In the genomic region with DNA sequence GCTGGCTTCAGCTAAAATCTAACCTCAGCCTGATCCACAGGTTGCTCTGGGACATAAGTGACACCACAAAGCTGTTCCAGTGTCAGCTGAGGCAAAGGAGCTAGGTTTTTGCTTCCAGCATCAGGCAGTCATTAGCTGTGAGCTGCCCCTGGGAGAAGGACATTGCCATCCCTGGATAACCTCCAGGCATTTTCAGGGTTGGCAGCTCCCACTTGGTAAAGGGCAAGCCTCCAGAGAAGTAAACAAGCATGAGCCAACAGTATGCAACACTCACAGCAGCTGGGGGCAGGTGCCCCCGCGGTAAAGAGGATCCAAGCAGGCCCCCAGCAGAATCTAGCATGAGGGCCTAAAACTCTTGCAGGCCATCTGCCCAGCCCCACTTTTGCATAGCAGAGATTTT, we compare ENCODE assay signal across 18 cellular contexts.
DNase-seq lines count a peak whose midpoint lies in the region; ATAC-seq and TF ChIP-seq lines count a peak whose summit lies in the region.
"Had no signal": no experiment of that assay in that cellular context is flagged by ENCODE, and none has a peak within 500 bp of the region (broad histone marks: within the 10 kb centered on the region; RNA-seq: fewer than 3 reads in every experiment).

No MANE protein-coding gene starts in this region.

- POLR2A ChIA-PET in RWPE1 (lab: Yijun Ruan, JAX; ENCODE audit: low non-redundant PET): no interaction called here

- H3K4me3 ChIP-seq in AG10803 (ENCODE audit: low read length): no peak overlapping the region
- H3K4me3 ChIP-seq: GM12878, lung had no signal

- no peak for TF ChIP-seq CTCF in AG10803 (conservative IDR thresholded peaks at IDR 0.05; ENCODE audit: low read length)
- no peak for TF ChIP-seq CTCF in neural crest cell (conservative IDR thresholded peaks at IDR 0.05)
- TF ChIP-seq CTCF in RWPE1 (conservative IDR thresholded peaks at IDR 0.05; ENCODE audit: low read depth): no peak

- peaks cover 3% of the 10 kb centered on the region for H3K4me1 Mint-ChIP-seq in neural crest cell
- H3K4me1 Mint-ChIP-seq: stimulated activated naive B cell treated with anti-CD40 and anti-IgM and Interleukin-4, amounts not matched to agents 10 μg/mL and 1 μg/mL and 100 μg/mL, for 72 hours had no signal

- peaks cover 5% of the 10 kb centered on the region for H3K9me3 Mint-ChIP-seq in neural crest cell
- H3K9me3 Mint-ChIP-seq: stimulated activated naive B cell treated with anti-CD40 and anti-IgM and Interleukin-4, amounts not matched to agents 10 μg/mL and 1 μg/mL and 100 μg/mL, for 72 hours; T-helper 2 cell treated with Interferon-gamma antibody and Interleukin-4, amounts not matched to agents 5 μg/mL and 100 μg/mL, for 36 hours had no signal

- no peak for ATAC-seq in HG03432 (IDR thresholded peaks at IDR 0.05; ENCODE audit: unreplicated experiment)
- ATAC-seq: GM12878; stimulated activated naive B cell treated with anti-CD40 and anti-IgM and Interleukin-4, amounts not matched to agents 10 μg/mL and 1 μg/mL and 100 μg/mL, for 72 hours had no signal

- H3K4me3 Mint-ChIP-seq in neural crest cell: no peak overlapping the region
- H3K4me3 Mint-ChIP-seq: brain; stimulated activated naive B cell treated with anti-CD40 and anti-IgM and Interleukin-4, amounts not matched to agents 10 μg/mL and 1 μg/mL and 100 μg/mL, for 72 hours; T-helper 2 cell treated with Interferon-gamma antibody and Interleukin-4, amounts not matched to agents 5 μg/mL and 100 μg/mL, for 36 hours had no signal

- CTCF ChIA-PET in RWPE1 (lab: Yijun Ruan, JAX): interaction anchor here (0.5 kb wide), 1 partner anchor 21 kb away, joined by 3 read pairs; no protein-coding TSS in a partner anchor

- peak overlapping the region; percentile 59 for H3K27ac Mint-ChIP-seq in neural crest cell (ENCODE audit: unreplicated experiment)
- H3K27ac Mint-ChIP-seq: stimulated activated naive B cell treated with anti-CD40 and anti-IgM and Interleukin-4, amounts not matched to agents 10 μg/mL and 1 μg/mL and 100 μg/mL, for 72 hours; T-helper 2 cell treated with Interferon-gamma antibody and Interleukin-4, amounts not matched to agents 5 μg/mL and 100 μg/mL, for 36 hours had no signal

- DNase-seq in AG10803 (ENCODE audit: low read depth) (peak; percentile 74), NCI-H226 (peak; percentile 41), fibroblast of peridontal ligament (ENCODE audit: extremely low read depth) (peak; percentile 67), neural crest cell (ENCODE audit: low read depth, low spot score) (no peak), RWPE1 (ENCODE audit: low spot score) (no peak), NCI-H748 (lab: John Stamatoyannopoulos, UW; ENCODE audit: unreplicated experiment) (no peak)
- no peak for DNase-seq in activated CD4-positive, CD25-positive, alpha-beta regulatory T cell treated with anti-CD3 and anti-CD28 coated beads, Interleukin-2, amount 50 U/mL, for 72 hours
- DNase-seq: activated CD4-positive, alpha-beta T cell treated with anti-CD3 and anti-CD28 coated beads, Interleukin-2, amount 50 U/mL, for 4 hours; activated effector memory CD4-positive, alpha-beta T cell treated with Interleukin-2 at 50 U/mL for 16 hours; Karpas-422; stimulated activated CD4-positive, alpha-beta T cell treated with anti-CD3 and anti-CD28 coated beads, Interleukin-4, amount 100 ng/mL, for 24 hours; stimulated activated naive B cell treated with anti-CD40 and anti-IgM and Interleukin-4, amounts not matched to agents 10 μg/mL and 1 μg/mL and 100 μg/mL, for 72 hours had no signal

- H3K27ac ChIP-seq in RWPE1: no peak overlapping the region
- H3K27ac ChIP-seq: parathyroid adenoma had no signal

- H3K27me3 Mint-ChIP-seq in neural crest cell (ENCODE audit: low read depth): no peaks in the 10 kb centered on the region

- H3K36me3 Mint-ChIP-seq in neural crest cell (ENCODE audit: low read depth): no peaks in the 10 kb centered on the region
- H3K36me3 Mint-ChIP-seq: brain; stimulated activated naive B cell treated with anti-CD40 and anti-IgM and Interleukin-4, amounts not matched to agents 10 μg/mL and 1 μg/mL and 100 μg/mL, for 72 hours had no signal

Comparison
In these comparisons a context has a peak if more than half of its experiments do, and no peak if none do; other contexts are left out.
1. DNase-seq: peak in AG10803 (single experiment), NCI-H226 (single experiment) and fibroblast of peridontal ligament (single experiment); none in neural crest cell (single experiment), RWPE1 (single experiment), activated CD4-positive, CD25-positive, alpha-beta regulatory T cell treated with anti-CD3 and anti-CD28 coated beads, Interleukin-2, amount 50 U/mL, for 72 hours (single experiment) and NCI-H748 (single experiment).